Comparison of ENCODE assay signal across 8 cellular contexts in the genomic region with DNA sequence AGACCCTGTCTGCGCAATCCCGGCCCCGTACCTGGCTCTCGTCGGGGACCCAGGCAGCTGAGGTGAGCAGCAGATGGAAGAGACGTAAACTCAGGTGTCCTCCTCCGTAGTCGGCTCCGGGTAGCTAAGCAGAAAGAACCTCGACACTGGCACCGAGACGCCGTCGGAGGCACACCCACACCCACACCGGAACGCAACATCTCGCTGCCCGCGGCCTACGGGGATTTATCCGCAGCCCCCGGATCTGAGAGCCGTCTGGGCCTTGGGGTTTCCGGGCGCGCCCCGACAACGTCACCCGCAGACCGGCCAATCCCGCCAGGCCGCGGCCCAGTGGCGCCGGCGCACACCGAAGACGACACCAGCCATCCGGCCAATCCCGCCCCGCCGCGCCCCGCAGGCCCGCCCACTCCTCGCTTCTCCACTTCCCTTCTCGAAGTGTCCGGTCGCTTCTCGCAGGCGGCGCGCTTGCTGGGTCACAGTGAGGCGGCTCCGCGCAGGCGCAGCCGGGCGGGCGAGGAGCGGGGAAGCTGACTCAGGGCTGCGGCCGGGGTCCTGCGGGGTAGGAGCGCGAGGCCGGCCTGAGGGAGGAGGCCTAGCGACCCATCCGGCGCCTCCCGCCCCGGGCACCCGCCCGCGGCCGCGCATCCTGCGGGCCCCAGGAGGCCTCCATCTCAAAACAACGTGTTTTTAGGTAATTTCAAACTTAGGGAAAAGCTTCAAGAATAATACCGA. TPM values are rescaled to one million over a fixed set of nuclear protein-coding genes. Genes with fewer than 3 reads are reported as not detected.
DNase-seq lines count a peak whose midpoint lies in the region; ATAC-seq, FAIRE-seq and TF ChIP-seq lines count a peak whose summit lies in the region.

A gene with protein sequence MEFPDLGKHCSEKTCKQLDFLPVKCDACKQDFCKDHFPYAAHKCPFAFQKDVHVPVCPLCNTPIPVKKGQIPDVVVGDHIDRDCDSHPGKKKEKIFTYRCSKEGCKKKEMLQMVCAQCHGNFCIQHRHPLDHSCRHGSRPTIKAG (minus strand): TSS at position 264 of the 732 bp plus-strand sequence. CDS start 1,984 bp downstream, outside the sequence.

- FAIRE-seq in GM12891 (lab: Jason Lieb, UNC) = peak; percentile 94

- no peaks in the 10 kb centered on the region for H3K27me3 Mint-ChIP-seq in activated naive CD8-positive, alpha-beta T cell treated with anti-CD3 and anti-CD28 coated beads, Interleukin-2, amount 50 U/mL, for 24 hours

- H3K27me3 ChIP-seq in parathyroid adenoma (ENCODE audit: control insufficient read depth, insufficient read depth, low read length) = no peaks in the 10 kb centered on the region
- H3K27me3 ChIP-seq in tibial artery = no peaks in the 10 kb centered on the region

- peak within 1 kb of the TSS; percentile 98 for H3K4me2 ChIP-seq in parathyroid adenoma (ENCODE audit: low read length)

- H3K9me3 ChIP-seq in parathyroid adenoma (ENCODE audit: control insufficient read depth, low read length) (no peaks in the 10 kb centered on the region), tibial artery (no peaks in the 10 kb centered on the region)

- H3K4me1 Mint-ChIP-seq in activated naive CD8-positive, alpha-beta T cell treated with anti-CD3 and anti-CD28 coated beads, Interleukin-2, amount 50 U/mL, for 24 hours = peaks cover 26% of the 10 kb centered on the region

- DNase-seq in GM12891 (ENCODE audit: insufficient read length, low spot score) = peak; percentile 100
- DNase-seq in NCI-H1436 (lab: John Stamatoyannopoulos, UW) = peak; percentile 95
- DNase-seq in SW480 (ENCODE audit: low spot score) = peak; percentile 98
- DNase-seq in activated naive CD8-positive, alpha-beta T cell treated with anti-CD3 and anti-CD28 coated beads, Interleukin-2, amount 50 U/mL, for 24 hours = peak; percentile 100
- DNase-seq in Right ventricle myocardium superior = peak; percentile 100
- peak; percentile 99 for DNase-seq in tibial artery

- H2AFZ ChIP-seq in parathyroid adenoma = peak within 1 kb of the TSS; percentile 93

- peaks cover 2% of the 10 kb centered on the region for H3K4me1 ChIP-seq in parathyroid adenoma
- peaks cover 0 to 29% (median 18%) of the 10 kb centered on the region in 4 donors for H3K4me1 ChIP-seq in tibial artery

- H3K36me3 Mint-ChIP-seq in activated naive CD8-positive, alpha-beta T cell treated with anti-CD3 and anti-CD28 coated beads, Interleukin-2, amount 50 U/mL, for 24 hours (ENCODE audit: low read depth) = peaks cover 18% of the 10 kb centered on the region

- H3K9me3 Mint-ChIP-seq in activated naive CD8-positive, alpha-beta T cell treated with anti-CD3 and anti-CD28 coated beads, Interleukin-2, amount 50 U/mL, for 24 hours = no peaks in the 10 kb centered on the region

- H3K36me3 ChIP-seq in parathyroid adenoma (ENCODE audit: control insufficient read depth, insufficient read depth, low read length) (no peaks in the 10 kb centered on the region), tibial artery (peaks cover 10 to 50% (median 38%) of the 10 kb centered on the region in 3 donors)

- peaks cover 17% of the 10 kb centered on the region for H3K79me2 ChIP-seq in parathyroid adenoma

- H3K9ac ChIP-seq in parathyroid adenoma = peak within 1 kb of the TSS; percentile 93

- H3K27ac Mint-ChIP-seq in activated naive CD8-positive, alpha-beta T cell treated with anti-CD3 and anti-CD28 coated beads, Interleukin-2, amount 50 U/mL, for 24 hours = peak within 1 kb of the TSS; percentile 86

- H3K4me3 ChIP-seq in parathyroid adenoma (ENCODE audit: low read depth, low read length) (peak within 1 kb of the TSS; percentile 91), tibial artery (peak within 1 kb of the TSS; percentile 90 to 100)

- peak; percentile 72 for TF ChIP-seq POLR2A in GM12891 (IDR thresholded peaks at IDR 0.05; ENCODE audit: low read depth, low read length)

- peak within 1 kb of the TSS; percentile 87 for H3K4me3 Mint-ChIP-seq in activated naive CD8-positive, alpha-beta T cell treated with anti-CD3 and anti-CD28 coated beads, Interleukin-2, amount 50 U/mL, for 24 hours

- intact Hi-C loops in Right ventricle myocardium superior (cut with DNase I) = no loop called here
- intact Hi-C loops in tibial artery (cut with DNase I; ENCODE audit: low total_unique reads) = no loop called here

- H3K27ac ChIP-seq in parathyroid adenoma = peak within 1 kb of the TSS; percentile 70
- H3K27ac ChIP-seq in tibial artery = peak within 1 kb of the TSS; percentile 88 to 89

- TF ChIP-seq CTCF in parathyroid adenoma (IDR thresholded peaks at IDR 0.05) = no peak
- TF ChIP-seq CTCF in tibial artery (IDR thresholded peaks at IDR 0.05) = no peak

- ATAC-seq in HG02798 (IDR thresholded peaks at IDR 0.05; ENCODE audit: poor library complexity, unreplicated experiment) (peak; percentile 99), Right ventricle myocardium superior (ENCODE audit: poor library complexity) (peak; percentile 100)
- peak; percentile 97 for ATAC-seq in activated naive CD8-positive, alpha-beta T cell treated with anti-CD3 and anti-CD28 coated beads, Interleukin-2, amount 50 U/mL, for 24 hours

TF ChIP-seq in GM12891, 5 proteins besides CTCF, POLR2A, EP300 and RAD21:
- TF ChIP-seq SPI1 (IDR thresholded peaks at IDR 0.05; ENCODE audit: low read depth, low read length) = peak; percentile 86
- TF ChIP-seq TAF1 (IDR thresholded peaks at IDR 0.05; ENCODE audit: low read depth, low read length) = peak; percentile 66
- TF ChIP-seq POU2F2 (IDR thresholded peaks at IDR 0.05; ENCODE audit: low read depth, low read length) = no peak
- peak; percentile 82 for TF ChIP-seq POLR2AphosphoS5 (IDR thresholded peaks at IDR 0.05; ENCODE audit: low read depth, low read length)
- TF ChIP-seq PAX5 (IDR thresholded peaks at IDR 0.05; ENCODE audit: insufficient read depth, low read length, severe bottlenecking) = peak; percentile 94

RNA-seq across cellular contexts. Expression of the gene that starts here (rescaled TPM):
- 30.8 TPM for polyA plus RNA-seq in GM12891 (2012; ENCODE audit: low read depth, missing spikeins)
- total RNA-seq in Right ventricle myocardium superior = 6.0 TPM

Comparison
In these comparisons a context has a peak if more than half of its experiments do, and no peak if none do; other contexts are left out.
1. Peak in every context shown above with its lines: DNase-seq, ATAC-seq, H3K4me3 ChIP-seq and H3K27ac ChIP-seq.